ENCODE assay signal across 13 cellular contexts in the genomic region with DNA sequence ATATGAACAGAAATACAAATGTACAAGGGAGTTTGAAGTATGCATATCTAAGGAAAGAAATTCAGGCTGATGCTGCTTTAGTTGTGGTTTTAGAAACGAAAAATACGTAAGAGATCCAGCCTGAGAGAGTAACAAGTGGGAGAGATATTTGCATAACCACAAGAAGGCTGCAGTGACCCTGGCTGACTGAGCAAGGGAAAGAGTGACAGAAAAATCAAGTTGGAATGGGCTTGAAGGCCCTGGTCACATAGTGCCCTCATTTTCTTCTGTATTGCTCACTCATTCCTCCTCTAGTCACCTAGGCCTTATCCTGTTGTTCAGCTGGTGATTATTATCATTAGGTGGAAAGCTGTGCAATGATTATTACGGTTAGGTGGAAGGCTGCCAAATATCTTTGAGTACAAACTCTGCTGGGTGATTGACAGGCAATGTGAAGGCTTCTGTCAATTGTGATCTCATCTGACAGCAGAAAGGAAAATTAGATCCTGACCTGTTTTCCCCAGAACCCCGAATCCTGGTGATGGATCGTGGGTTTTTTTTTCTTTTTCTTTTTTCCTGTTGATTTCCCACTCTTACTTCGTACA.
DNase-seq lines count a peak whose midpoint lies in the region; ATAC-seq and TF ChIP-seq lines count a peak whose summit lies in the region.
"Had no signal": no experiment of that assay in that cellular context is flagged by ENCODE, and none has a peak within 500 bp of the region (broad histone marks: within the 10 kb centered on the region; RNA-seq: fewer than 3 reads in every experiment).

No MANE protein-coding gene starts in this region.

- ATAC-seq in GM19043 (IDR thresholded peaks at IDR 0.05; ENCODE audit: low read depth, unreplicated experiment) = peak; percentile 90
- ATAC-seq in HG02763 (IDR thresholded peaks at IDR 0.05; ENCODE audit: unreplicated experiment) = peak; percentile 89
- no peak for ATAC-seq in upper lobe of left lung (ENCODE audit: low FRiP score in 2 of 2)
- ATAC-seq: left cardiac atrium had no signal

- no peak overlapping the region for H3K27ac ChIP-seq in upper lobe of left lung
- no peak overlapping the region for H3K27ac ChIP-seq in colonic mucosa

- TF ChIP-seq CTCF in upper lobe of left lung (IDR thresholded peaks at IDR 0.05) (no peak), colonic mucosa (IDR thresholded peaks at IDR 0.05) (no peak)

- H3K36me3 ChIP-seq in upper lobe of left lung (no peaks in the 10 kb centered on the region), colonic mucosa (no peaks in the 10 kb centered on the region)

- DNase-seq in NCI-H748 treated with DMSO at 0.1 percent for 48 hours (lab: John Stamatoyannopoulos, UW) (peak; percentile 22), putamen (ENCODE audit: low spot score) (peak; percentile 1), upper lobe of left lung (no peak), colonic mucosa (no peak)
- DNase-seq in activated CD4-positive, CD25-positive, alpha-beta regulatory T cell (lab: John Stamatoyannopoulos, UW) = no peak
- DNase-seq: activated CD4-positive, alpha-beta T cell treated with anti-CD3 and anti-CD28 coated beads, Interleukin-2, amount 10 ng/mL, durations not matched to agents 7 days and 5 days; activated naive CD4-positive, alpha-beta T cell; KG1; left cardiac atrium; NCI-H345; stimulated activated CD4-positive, alpha-beta T cell treated with anti-CD3 and anti-CD28 coated beads, Interleukin-4, amount 100 ng/mL, for 1 hour had no signal

- TF ChIP-seq POLR2A in upper lobe of left lung (IDR thresholded peaks at IDR 0.05) = no peak

- 44 to 51% methylated on average over 6 of the region's 6 CpGs for WGBS in upper lobe of left lung, 2 donors

- H3K4me3 ChIP-seq in upper lobe of left lung (no peak overlapping the region), colonic mucosa (no peak overlapping the region)

- no peaks in the 10 kb centered on the region for H3K27me3 ChIP-seq in upper lobe of left lung
- no peaks in the 10 kb centered on the region for H3K27me3 ChIP-seq in colonic mucosa

- intact Hi-C loops in colonic mucosa (cut with DNase I) = no loop called here

- H3K9me3 ChIP-seq in upper lobe of left lung (no peaks in the 10 kb centered on the region), colonic mucosa (no peaks in the 10 kb centered on the region)

- TF ChIP-seq EP300 in upper lobe of left lung (IDR thresholded peaks at IDR 0.05) = no peak

- H3K9ac ChIP-seq in colonic mucosa (ENCODE audit: low read depth in 2 of 2, low read length in 2 of 2) = no peak overlapping the region

- H3K4me1 ChIP-seq in upper lobe of left lung = no peaks in the 10 kb centered on the region
- no peaks in the 10 kb centered on the region for H3K4me1 ChIP-seq in colonic mucosa

Comparison
In these comparisons a context has a peak if more than half of its experiments do, and no peak if none do; other contexts are left out.
1. ATAC-seq: peak in GM19043 (single experiment) and HG02763 (single experiment); none in upper lobe of left lung (0 of 2).
2. DNase-seq: peak in NCI-H748 treated with DMSO at 0.1 percent for 48 hours (single experiment) and putamen (single experiment); none in upper lobe of left lung (0 of 2), colonic mucosa (single experiment) and activated CD4-positive, CD25-positive, alpha-beta regulatory T cell (0 of 4).